In the genomic region with DNA sequence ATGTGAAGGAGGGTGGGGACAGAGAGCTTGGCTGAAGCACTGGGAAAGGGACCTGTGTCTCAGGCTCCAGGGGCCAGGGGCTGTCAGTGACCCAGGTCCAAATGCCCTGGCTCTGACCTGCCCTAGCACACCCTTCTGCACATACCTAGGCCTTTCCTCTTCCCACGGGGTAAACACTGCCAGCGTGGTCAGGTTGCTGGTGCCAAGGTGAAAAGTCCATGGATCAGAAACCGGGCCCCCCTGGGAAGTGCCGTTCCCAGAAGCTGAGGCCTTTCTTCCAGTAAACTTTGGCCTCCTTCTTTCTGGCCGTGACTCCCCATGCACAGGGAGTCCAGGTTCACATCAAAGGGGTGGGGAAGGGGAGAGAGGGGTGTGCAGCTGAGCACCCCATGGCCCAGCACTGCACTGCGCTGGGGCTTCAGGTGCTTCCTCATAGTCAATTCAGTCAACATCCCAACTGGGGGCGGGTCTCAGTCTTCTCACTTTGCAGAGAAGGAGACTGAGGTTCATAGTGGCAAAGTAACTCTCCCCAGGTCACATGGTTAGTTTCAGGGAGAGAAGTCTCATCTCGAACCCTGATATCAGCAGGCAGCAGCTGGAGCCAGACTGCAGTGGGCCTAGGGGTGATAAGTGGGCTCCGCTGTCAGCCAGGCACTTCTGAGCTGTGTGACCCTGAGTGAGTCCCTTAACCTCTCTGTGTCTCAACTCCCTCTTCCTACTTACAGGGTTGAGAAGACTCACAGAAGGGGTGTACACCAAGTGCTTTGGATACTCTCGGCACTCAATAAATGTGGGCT, we compare ENCODE assay signal across 1 cellular context.
TF ChIP-seq lines count a peak whose summit lies in the region.

No MANE protein-coding gene starts in this region.

TF ChIP-seq in K562, 482 proteins besides CTCF, POLR2A, EP300 and RAD21 (continued from another document and continues in another):
- TF ChIP-seq, protein P1, sequence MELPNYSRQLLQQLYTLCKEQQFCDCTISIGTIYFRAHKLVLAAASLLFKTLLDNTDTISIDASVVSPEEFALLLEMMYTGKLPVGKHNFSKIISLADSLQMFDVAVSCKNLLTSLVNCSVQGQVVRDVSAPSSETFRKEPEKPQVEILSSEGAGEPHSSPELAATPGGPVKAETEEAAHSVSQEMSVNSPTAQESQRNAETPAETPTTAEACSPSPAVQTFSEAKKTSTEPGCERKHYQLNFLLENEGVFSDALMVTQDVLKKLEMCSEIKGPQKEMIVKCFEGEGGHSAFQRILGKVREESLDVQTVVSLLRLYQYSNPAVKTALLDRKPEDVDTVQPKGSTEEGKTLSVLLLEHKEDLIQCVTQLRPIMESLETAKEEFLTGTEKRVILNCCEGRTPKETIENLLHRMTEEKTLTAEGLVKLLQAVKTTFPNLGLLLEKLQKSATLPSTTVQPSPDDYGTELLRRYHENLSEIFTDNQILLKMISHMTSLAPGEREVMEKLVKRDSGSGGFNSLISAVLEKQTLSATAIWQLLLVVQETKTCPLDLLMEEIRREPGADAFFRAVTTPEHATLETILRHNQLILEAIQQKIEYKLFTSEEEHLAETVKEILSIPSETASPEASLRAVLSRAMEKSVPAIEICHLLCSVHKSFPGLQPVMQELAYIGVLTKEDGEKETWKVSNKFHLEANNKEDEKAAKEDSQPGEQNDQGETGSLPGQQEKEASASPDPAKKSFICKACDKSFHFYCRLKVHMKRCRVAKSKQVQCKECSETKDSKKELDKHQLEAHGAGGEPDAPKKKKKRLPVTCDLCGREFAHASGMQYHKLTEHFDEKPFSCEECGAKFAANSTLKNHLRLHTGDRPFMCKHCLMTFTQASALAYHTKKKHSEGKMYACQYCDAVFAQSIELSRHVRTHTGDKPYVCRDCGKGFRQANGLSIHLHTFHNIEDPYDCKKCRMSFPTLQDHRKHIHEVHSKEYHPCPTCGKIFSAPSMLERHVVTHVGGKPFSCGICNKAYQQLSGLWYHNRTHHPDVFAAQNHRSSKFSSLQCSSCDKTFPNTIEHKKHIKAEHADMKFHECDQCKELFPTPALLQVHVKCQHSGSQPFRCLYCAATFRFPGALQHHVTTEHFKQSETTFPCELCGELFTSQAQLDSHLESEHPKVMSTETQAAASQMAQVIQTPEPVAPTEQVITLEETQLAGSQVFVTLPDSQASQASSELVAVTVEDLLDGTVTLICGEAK (IDR thresholded peaks at IDR 0.05) = no peak
- TF ChIP-seq, protein P1 (CRISPR knock-in tag; IDR thresholded peaks at IDR 0.05) = no peak
- peak; percentile 23 to 65; a peak in 3 of 4 replicates for TF ChIP-seq RCOR1 (IDR thresholded peaks at IDR 0.05; ENCODE audit: borderline replicate concordance in 1 of 2, low read depth in 2 of 2, low read length in 2 of 2)
- no peak for TF ChIP-seq HLTF (IDR thresholded peaks at IDR 0.05)
- TF ChIP-seq RHOXF2B (CRISPR knock-in tag; conservative IDR thresholded peaks at IDR 0.05) = no peak
- TF ChIP-seq PHF21A (IDR thresholded peaks at IDR 0.05; ENCODE audit: borderline replicate concordance, low read depth) = no peak
- TF ChIP-seq SIN3A (IDR thresholded peaks at IDR 0.05; ENCODE audit: borderline replicate concordance in 2 of 2, control insufficient read depth in 1 of 2, low read depth in 2 of 2, low read length in 2 of 2) = no peak
- TF ChIP-seq, protein P2, sequence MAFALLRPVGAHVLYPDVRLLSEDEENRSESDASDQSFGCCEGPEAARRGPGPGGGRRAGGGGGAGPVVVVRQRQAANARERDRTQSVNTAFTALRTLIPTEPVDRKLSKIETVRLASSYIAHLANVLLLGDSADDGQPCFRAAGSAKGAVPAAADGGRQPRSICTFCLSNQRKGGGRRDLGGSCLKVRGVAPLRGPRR (CRISPR knock-in tag; IDR thresholded peaks at IDR 0.05) = no peak
- no peak for TF ChIP-seq NELFE (IDR thresholded peaks at IDR 0.05; ENCODE audit: insufficient read depth, insufficient read length)
- TF ChIP-seq, protein P3, sequence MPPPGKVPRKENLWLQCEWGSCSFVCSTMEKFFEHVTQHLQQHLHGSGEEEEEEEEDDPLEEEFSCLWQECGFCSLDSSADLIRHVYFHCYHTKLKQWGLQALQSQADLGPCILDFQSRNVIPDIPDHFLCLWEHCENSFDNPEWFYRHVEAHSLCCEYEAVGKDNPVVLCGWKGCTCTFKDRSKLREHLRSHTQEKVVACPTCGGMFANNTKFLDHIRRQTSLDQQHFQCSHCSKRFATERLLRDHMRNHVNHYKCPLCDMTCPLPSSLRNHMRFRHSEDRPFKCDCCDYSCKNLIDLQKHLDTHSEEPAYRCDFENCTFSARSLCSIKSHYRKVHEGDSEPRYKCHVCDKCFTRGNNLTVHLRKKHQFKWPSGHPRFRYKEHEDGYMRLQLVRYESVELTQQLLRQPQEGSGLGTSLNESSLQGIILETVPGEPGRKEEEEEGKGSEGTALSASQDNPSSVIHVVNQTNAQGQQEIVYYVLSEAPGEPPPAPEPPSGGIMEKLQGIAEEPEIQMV (tag; conservative IDR thresholded peaks at IDR 0.05; ENCODE audit: low read depth) = no peak
- TF ChIP-seq ZNF384 (IDR thresholded peaks at IDR 0.05; ENCODE audit: low read depth, low read length) = no peak
- TF ChIP-seq TOE1 (IDR thresholded peaks at IDR 0.05; ENCODE audit: borderline replicate concordance) = peak; percentile 57; the same call in 1 of the 2 replicates
- TF ChIP-seq TOE1 (CRISPR knock-in tag; IDR thresholded peaks at IDR 0.05; ENCODE audit: borderline replicate concordance, low read depth) = no peak
- no peak for TF ChIP-seq NFXL1 (CRISPR knock-in tag; IDR thresholded peaks at IDR 0.05)
- TF ChIP-seq HOXB6 (CRISPR knock-in tag; IDR thresholded peaks at IDR 0.05; ENCODE audit: borderline replicate concordance) = no peak
- peak; percentile 89 for TF ChIP-seq TAL1 (IDR thresholded peaks at IDR 0.05)
- TF ChIP-seq, protein P4, sequence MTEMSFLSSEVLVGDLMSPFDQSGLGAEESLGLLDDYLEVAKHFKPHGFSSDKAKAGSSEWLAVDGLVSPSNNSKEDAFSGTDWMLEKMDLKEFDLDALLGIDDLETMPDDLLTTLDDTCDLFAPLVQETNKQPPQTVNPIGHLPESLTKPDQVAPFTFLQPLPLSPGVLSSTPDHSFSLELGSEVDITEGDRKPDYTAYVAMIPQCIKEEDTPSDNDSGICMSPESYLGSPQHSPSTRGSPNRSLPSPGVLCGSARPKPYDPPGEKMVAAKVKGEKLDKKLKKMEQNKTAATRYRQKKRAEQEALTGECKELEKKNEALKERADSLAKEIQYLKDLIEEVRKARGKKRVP (CRISPR knock-in tag; IDR thresholded peaks at IDR 0.05) = no peak
- no peak for TF ChIP-seq SMARCB1 (IDR thresholded peaks at IDR 0.05; ENCODE audit: insufficient read length, low read depth)
- TF ChIP-seq, protein P5, sequence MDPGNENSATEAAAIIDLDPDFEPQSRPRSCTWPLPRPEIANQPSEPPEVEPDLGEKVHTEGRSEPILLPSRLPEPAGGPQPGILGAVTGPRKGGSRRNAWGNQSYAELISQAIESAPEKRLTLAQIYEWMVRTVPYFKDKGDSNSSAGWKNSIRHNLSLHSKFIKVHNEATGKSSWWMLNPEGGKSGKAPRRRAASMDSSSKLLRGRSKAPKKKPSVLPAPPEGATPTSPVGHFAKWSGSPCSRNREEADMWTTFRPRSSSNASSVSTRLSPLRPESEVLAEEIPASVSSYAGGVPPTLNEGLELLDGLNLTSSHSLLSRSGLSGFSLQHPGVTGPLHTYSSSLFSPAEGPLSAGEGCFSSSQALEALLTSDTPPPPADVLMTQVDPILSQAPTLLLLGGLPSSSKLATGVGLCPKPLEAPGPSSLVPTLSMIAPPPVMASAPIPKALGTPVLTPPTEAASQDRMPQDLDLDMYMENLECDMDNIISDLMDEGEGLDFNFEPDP (CRISPR knock-in tag; IDR thresholded peaks at IDR 0.05) = no peak
- no peak for TF ChIP-seq BACH1 (tag; IDR thresholded peaks at IDR 0.05)
- TF ChIP-seq EP400 (IDR thresholded peaks at IDR 0.05) = no peak
- no peak for TF ChIP-seq CSDE1 (IDR thresholded peaks at IDR 0.05)
- TF ChIP-seq ZNF133 (CRISPR knock-in tag; IDR thresholded peaks at IDR 0.05) = no peak
- no peak for TF ChIP-seq CREBBP (IDR thresholded peaks at IDR 0.05; ENCODE audit: low read depth, low read length)
- TF ChIP-seq, protein P6, sequence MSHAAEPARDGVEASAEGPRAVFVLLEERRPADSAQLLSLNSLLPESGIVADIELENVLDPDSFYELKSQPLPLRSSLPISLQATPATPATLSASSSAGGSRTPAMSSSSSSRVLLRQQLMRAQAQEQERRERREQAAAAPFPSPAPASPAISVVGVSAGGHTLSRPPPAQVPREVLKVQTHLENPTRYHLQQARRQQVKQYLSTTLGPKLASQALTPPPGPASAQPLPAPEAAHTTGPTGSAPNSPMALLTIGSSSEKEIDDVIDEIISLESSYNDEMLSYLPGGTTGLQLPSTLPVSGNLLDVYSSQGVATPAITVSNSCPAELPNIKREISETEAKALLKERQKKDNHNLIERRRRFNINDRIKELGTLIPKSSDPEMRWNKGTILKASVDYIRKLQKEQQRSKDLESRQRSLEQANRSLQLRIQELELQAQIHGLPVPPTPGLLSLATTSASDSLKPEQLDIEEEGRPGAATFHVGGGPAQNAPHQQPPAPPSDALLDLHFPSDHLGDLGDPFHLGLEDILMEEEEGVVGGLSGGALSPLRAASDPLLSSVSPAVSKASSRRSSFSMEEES (CRISPR knock-in tag; IDR thresholded peaks at IDR 0.05) = peak; percentile 23; the same call in 1 of the 2 replicates
- no peak for TF ChIP-seq GATAD2A (IDR thresholded peaks at IDR 0.05)
- TF ChIP-seq PTBP1 (IDR thresholded peaks at IDR 0.05; ENCODE audit: low read depth, low read length) = peak; percentile 86; the same call in 1 of the 2 replicates
- TF ChIP-seq ILK (tag; IDR thresholded peaks at IDR 0.05; ENCODE audit: borderline replicate concordance, low read depth) = no peak
- peak; percentile 80 for TF ChIP-seq CBFA2T2 (conservative IDR thresholded peaks at IDR 0.05)
- peak; percentile 67; the same call in 1 of the 2 replicates for TF ChIP-seq POLR2AphosphoS5 (IDR thresholded peaks at IDR 0.05; ENCODE audit: control insufficient read depth, insufficient read depth, low read depth, low read length)
- TF ChIP-seq FOXM1 (IDR thresholded peaks at IDR 0.05; ENCODE audit: low read depth) = peak; percentile 51; the same call in 1 of the 2 replicates
- no peak for TF ChIP-seq FOXM1 (CRISPR knock-in tag; IDR thresholded peaks at IDR 0.05; ENCODE audit: low read depth)
- TF ChIP-seq CCAR2 (IDR thresholded peaks at IDR 0.05; ENCODE audit: low read depth, low read length) = no peak
- TF ChIP-seq KLF10 (CRISPR knock-in tag; IDR thresholded peaks at IDR 0.05) = no peak
- peak; percentile 58; the same call in 1 of the 2 replicates for TF ChIP-seq DPF2 (IDR thresholded peaks at IDR 0.05)
- no peak for TF ChIP-seq HMG20B (CRISPR knock-in tag; IDR thresholded peaks at IDR 0.05)
- TF ChIP-seq ZNF134 (CRISPR knock-in tag; conservative IDR thresholded peaks at IDR 0.05) = no peak
- TF ChIP-seq TFAM (CRISPR knock-in tag; conservative IDR thresholded peaks at IDR 0.05) = no peak
- no peak for TF ChIP-seq SREBF1 (IDR thresholded peaks at IDR 0.05; ENCODE audit: borderline replicate concordance, low read depth, low read length)
- TF ChIP-seq, protein P7, sequence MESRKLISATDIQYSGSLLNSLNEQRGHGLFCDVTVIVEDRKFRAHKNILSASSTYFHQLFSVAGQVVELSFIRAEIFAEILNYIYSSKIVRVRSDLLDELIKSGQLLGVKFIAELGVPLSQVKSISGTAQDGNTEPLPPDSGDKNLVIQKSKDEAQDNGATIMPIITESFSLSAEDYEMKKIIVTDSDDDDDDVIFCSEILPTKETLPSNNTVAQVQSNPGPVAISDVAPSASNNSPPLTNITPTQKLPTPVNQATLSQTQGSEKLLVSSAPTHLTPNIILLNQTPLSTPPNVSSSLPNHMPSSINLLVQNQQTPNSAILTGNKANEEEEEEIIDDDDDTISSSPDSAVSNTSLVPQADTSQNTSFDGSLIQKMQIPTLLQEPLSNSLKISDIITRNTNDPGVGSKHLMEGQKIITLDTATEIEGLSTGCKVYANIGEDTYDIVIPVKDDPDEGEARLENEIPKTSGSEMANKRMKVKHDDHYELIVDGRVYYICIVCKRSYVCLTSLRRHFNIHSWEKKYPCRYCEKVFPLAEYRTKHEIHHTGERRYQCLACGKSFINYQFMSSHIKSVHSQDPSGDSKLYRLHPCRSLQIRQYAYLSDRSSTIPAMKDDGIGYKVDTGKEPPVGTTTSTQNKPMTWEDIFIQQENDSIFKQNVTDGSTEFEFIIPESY (CRISPR knock-in tag; IDR thresholded peaks at IDR 0.05) = no peak
- TF ChIP-seq, protein P8, sequence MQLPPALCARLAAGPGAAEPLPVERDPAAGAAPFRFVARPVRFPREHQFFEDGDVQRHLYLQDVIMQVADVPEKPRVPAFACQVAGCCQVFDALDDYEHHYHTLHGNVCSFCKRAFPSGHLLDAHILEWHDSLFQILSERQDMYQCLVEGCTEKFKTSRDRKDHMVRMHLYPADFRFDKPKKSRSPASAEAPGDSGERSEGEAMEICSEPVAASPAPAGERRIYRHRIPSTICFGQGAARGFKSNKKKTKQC (CRISPR knock-in tag; IDR thresholded peaks at IDR 0.05) = no peak
- no peak for TF ChIP-seq GABPB2 (CRISPR knock-in tag; conservative IDR thresholded peaks at IDR 0.05)
- TF ChIP-seq, protein P9, sequence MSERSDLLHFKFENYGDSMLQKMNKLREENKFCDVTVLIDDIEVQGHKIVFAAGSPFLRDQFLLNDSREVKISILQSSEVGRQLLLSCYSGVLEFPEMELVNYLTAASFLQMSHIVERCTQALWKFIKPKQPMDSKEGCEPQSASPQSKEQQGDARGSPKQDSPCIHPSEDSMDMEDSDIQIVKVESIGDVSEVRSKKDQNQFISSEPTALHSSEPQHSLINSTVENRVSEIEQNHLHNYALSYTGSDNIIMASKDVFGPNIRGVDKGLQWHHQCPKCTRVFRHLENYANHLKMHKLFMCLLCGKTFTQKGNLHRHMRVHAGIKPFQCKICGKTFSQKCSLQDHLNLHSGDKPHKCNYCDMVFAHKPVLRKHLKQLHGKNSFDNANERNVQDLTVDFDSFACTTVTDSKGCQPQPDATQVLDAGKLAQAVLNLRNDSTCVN (CRISPR knock-in tag; IDR thresholded peaks at IDR 0.05) = no peak
- TF ChIP-seq TCF3 (CRISPR knock-in tag; IDR thresholded peaks at IDR 0.05) = peak; percentile 93
